8 cellular contexts compared by ENCODE assay signal in the genomic region with DNA sequence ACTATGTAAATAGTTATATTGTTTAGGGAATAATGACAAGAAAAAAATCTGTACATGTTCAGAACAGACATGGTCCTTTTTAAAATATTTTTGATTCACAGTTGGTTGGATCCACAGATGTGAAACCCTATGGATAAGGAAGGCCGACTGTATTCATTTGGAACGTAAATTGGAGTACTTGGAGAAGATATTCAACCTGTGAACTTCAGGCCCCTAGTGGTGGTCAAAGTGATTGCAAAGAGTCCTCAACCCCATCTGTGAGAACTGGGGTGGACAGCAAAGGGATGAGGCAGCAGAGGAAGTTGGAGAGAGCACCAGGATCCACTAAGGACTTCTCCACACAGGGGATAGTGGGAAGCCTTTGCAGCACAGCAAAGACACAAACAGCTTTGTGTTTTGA. TPM values are rescaled to one million over a fixed set of nuclear protein-coding genes. Genes with fewer than 3 reads are reported as not detected.
DNase-seq lines count a peak whose midpoint lies in the region; ATAC-seq, FAIRE-seq and TF ChIP-seq lines count a peak whose summit lies in the region.

No MANE protein-coding gene starts in this region.

- POLR2A ChIA-PET in CD4-positive, alpha-beta memory T cell (lab: Charles Lee; ENCODE audit: partially characterized antibody): no interaction called here

- TF ChIP-seq POLR2A in GM12891 (IDR thresholded peaks at IDR 0.05; ENCODE audit: low read depth, low read length): no peak

- H3K4me3 ChIP-seq in H7 (ENCODE audit: insufficient read depth, low read depth, low read length) (no peak overlapping the region), SJCRH30 (no peak overlapping the region), aorta (ENCODE audit: low read length in 2 of 2) (no peak overlapping the region)
- no peak overlapping the region for H3K4me3 ChIP-seq in CD4-positive, alpha-beta memory T cell (ENCODE audit: low read length in 2 of 2)

- H3K4me1 Mint-ChIP-seq in CD4-positive, alpha-beta memory T cell: peaks cover 0 to 6% (median 1%) of the 10 kb centered on the region in 4 donors

- H3K27ac ChIP-seq in SJCRH30: no peak overlapping the region
- no peak overlapping the region for H3K27ac ChIP-seq in foreskin keratinocyte
- H3K27ac ChIP-seq in aorta (ENCODE audit: low read depth in 1 of 2, low read length in 2 of 2): no peak overlapping the region
- H3K27ac ChIP-seq in CD4-positive, alpha-beta memory T cell (ENCODE audit: low read depth, low read length): no peak overlapping the region

- H3K4me3 Mint-ChIP-seq in CD4-positive, alpha-beta memory T cell: no peak overlapping the region

- H3K27ac Mint-ChIP-seq in CD4-positive, alpha-beta memory T cell: no peak overlapping the region

- peak; percentile 55 for ATAC-seq in foreskin keratinocyte
- peak; percentile 54 for ATAC-seq in aorta (ENCODE audit: low FRiP score)

- H3K9me3 ChIP-seq in SJCRH30 (replicated peaks): no peaks in the 10 kb centered on the region
- H3K9me3 ChIP-seq in aorta (ENCODE audit: control insufficient read depth, low read length): peaks cover 1% of the 10 kb centered on the region
- H3K9me3 ChIP-seq in CD4-positive, alpha-beta memory T cell (ENCODE audit: control insufficient read depth in 1 of 2, low read length in 2 of 2): no peaks in the 10 kb centered on the region

- no peak for FAIRE-seq in GM12891 (lab: Jason Lieb, UNC)

- peak; percentile 63 for TF ChIP-seq CTCF in foreskin keratinocyte (conservative IDR thresholded peaks at IDR 0.05)

- H3K36me3 Mint-ChIP-seq in CD4-positive, alpha-beta memory T cell: no peaks in the 10 kb centered on the region

- 33 to 46% methylated on average over 2 of the region's 2 CpGs for WGBS in aorta, 2 donors

- peak; percentile 10 for DNase-seq in COLO668 (lab: John Stamatoyannopoulos, UW; ENCODE audit: unreplicated experiment)
- peak; percentile 50 for DNase-seq in H7
- peak; percentile 37 to 65 for DNase-seq in SJCRH30
- no peak for DNase-seq in foreskin keratinocyte
- no peak for DNase-seq in aorta
- no peak for DNase-seq in GM12891 (ENCODE audit: insufficient read length, low spot score)
- DNase-seq in KG1 (lab: John Stamatoyannopoulos, UW): no peak
- DNase-seq in CD4-positive, alpha-beta memory T cell: no peak

- CTCF ChIA-PET in CD4-positive, alpha-beta memory T cell (lab: Charles Lee; ENCODE audit: partially characterized antibody): interaction anchor here (0.7 to 5.5 kb wide), 6 partner anchors 13 to 1142 kb away, joined by 3 to 39 read pairs (median 3); no protein-coding TSS in a partner anchor

- H3K27me3 ChIP-seq in H7 (ENCODE audit: control insufficient read depth, insufficient read depth, low read length): no peaks in the 10 kb centered on the region
- no peaks in the 10 kb centered on the region for H3K27me3 ChIP-seq in SJCRH30
- peaks cover 8% of the 10 kb centered on the region for H3K27me3 ChIP-seq in foreskin keratinocyte
- H3K27me3 ChIP-seq in aorta (ENCODE audit: control insufficient read depth in 1 of 2, insufficient read depth in 2 of 2, low read length in 1 of 2): no peaks in the 10 kb centered on the region
- H3K27me3 ChIP-seq in CD4-positive, alpha-beta memory T cell (ENCODE audit: insufficient read depth, low read length): peaks cover 4% of the 10 kb centered on the region

- H3K4me1 ChIP-seq in SJCRH30 (no peaks in the 10 kb centered on the region), foreskin keratinocyte (peaks cover 5% of the 10 kb centered on the region), aorta (ENCODE audit: control insufficient read depth in 1 of 2, insufficient read depth in 2 of 2, low read length in 2 of 2) (no peaks in the 10 kb centered on the region)
- H3K4me1 ChIP-seq in CD4-positive, alpha-beta memory T cell (ENCODE audit: insufficient read depth, low read length): peaks cover 7% of the 10 kb centered on the region

- no peaks in the 10 kb centered on the region for H3K36me3 ChIP-seq in H7 (replicated peaks; ENCODE audit: control insufficient read depth, insufficient read depth, low read length)
- H3K36me3 ChIP-seq in SJCRH30: no peaks in the 10 kb centered on the region
- no peaks in the 10 kb centered on the region for H3K36me3 ChIP-seq in aorta (ENCODE audit: control insufficient read depth in 1 of 2, insufficient read depth in 2 of 2, low read length in 1 of 2)
- no peaks in the 10 kb centered on the region for H3K36me3 ChIP-seq in CD4-positive, alpha-beta memory T cell (ENCODE audit: insufficient read depth, low read length)

- H3K9me3 Mint-ChIP-seq in CD4-positive, alpha-beta memory T cell: peaks cover 0 to 4% (median 0%) of the 10 kb centered on the region in 8 donors

- peaks cover 10 to 11% of the 10 kb centered on the region in 2 donors for H3K27me3 Mint-ChIP-seq in CD4-positive, alpha-beta memory T cell

- intact Hi-C loops in aorta (cut with DNase I): no loop called here
- intact Hi-C loops in CD4-positive, alpha-beta memory T cell (cut with micrococcal nuclease): no loop called here

TF ChIP-seq in GM12891, 5 proteins besides CTCF, POLR2A, EP300 and RAD21:
- no peak for TF ChIP-seq SPI1 (IDR thresholded peaks at IDR 0.05; ENCODE audit: low read depth, low read length)
- TF ChIP-seq POU2F2 (IDR thresholded peaks at IDR 0.05; ENCODE audit: low read depth, low read length): no peak
- TF ChIP-seq PAX5 (IDR thresholded peaks at IDR 0.05; ENCODE audit: insufficient read depth, low read length, severe bottlenecking): no peak
- no peak for TF ChIP-seq POLR2AphosphoS5 (IDR thresholded peaks at IDR 0.05; ENCODE audit: low read depth, low read length)
- no peak for TF ChIP-seq TAF1 (IDR thresholded peaks at IDR 0.05; ENCODE audit: low read depth, low read length)

RNA-seq across cellular contexts. Expression of a gene that starts 6.2 kb away (rescaled TPM):
- not detected in 2 replicates for total RNA-seq in H7 (2014; rRNA removed; shearing (Covaris generic))
- total RNA-seq in SJCRH30 (2014; rRNA removed; shearing (Covaris generic)): not detected in 2 replicates
- total RNA-seq in foreskin keratinocyte (not detected in 2 replicates), aorta (not detected)
- polyA plus RNA-seq in foreskin keratinocyte (not detected in 2 replicates), aorta (1 to 10 TPM in 1 of 2 donors, under 1 TPM in 1; 0.26 to 1.8 TPM)
- polyA plus RNA-seq in GM12891 (2012; ENCODE audit: low read depth, missing spikeins): not detected
- total RNA-seq in CD4-positive, alpha-beta memory T cell: not detected
- polyA plus RNA-seq in CD4-positive, alpha-beta memory T cell: under 1 TPM in 1 of 2 donors, not detected in 1; 0.60 TPM

Comparison
In these comparisons a context has a peak if more than half of its experiments do, and no peak if none do; other contexts are left out.
1. DNase-seq: peak in COLO668 (single experiment), H7 (single experiment) and SJCRH30 (2 of 2); none in foreskin keratinocyte (0 of 2), aorta (0 of 2), GM12891 (single experiment), KG1 (single experiment) and CD4-positive, alpha-beta memory T cell (0 of 5).